ENCODE assay signal across 8 cellular contexts in genomic region chr1:230149751-230150584, GRCh38.
DNase-seq lines count a peak whose midpoint lies in the region; ATAC-seq lines count a peak whose summit lies in the region.

No MANE protein-coding gene starts in this region.

- no peaks in the 10 kb centered on the region for H3K9me3 Mint-ChIP-seq in activated T-cell treated with anti-CD3 and anti-CD28 coated beads, Interleukin-2, amount 50 U/mL, for 72 hours
- no peaks in the 10 kb centered on the region for H3K9me3 Mint-ChIP-seq in stimulated activated naive B cell treated with anti-CD40 and anti-IgM and Interleukin-4, amounts not matched to agents 10 μg/mL and 1 μg/mL and 100 μg/mL, for 72 hours

- no peak overlapping the region for H3K27ac Mint-ChIP-seq in activated T-cell treated with anti-CD3 and anti-CD28 coated beads, Interleukin-2, amount 50 U/mL, for 72 hours
- peak overlapping the region; percentile 95 for H3K27ac Mint-ChIP-seq in stimulated activated naive B cell treated with anti-CD40 and anti-IgM and Interleukin-4, amounts not matched to agents 10 μg/mL and 1 μg/mL and 100 μg/mL, for 72 hours

- ATAC-seq in activated T-cell treated with anti-CD3 and anti-CD28 coated beads, Interleukin-2, amount 50 U/mL, for 72 hours (replicated peaks in 1 of 2) = peak in 1 of 2 donors; percentile 49
- ATAC-seq in HG03060 (IDR thresholded peaks at IDR 0.05; ENCODE audit: low read depth, unreplicated experiment) = peak; percentile 35
- ATAC-seq in stimulated activated naive B cell treated with anti-CD40 and anti-IgM and Interleukin-4, amounts not matched to agents 10 μg/mL and 1 μg/mL and 100 μg/mL, for 72 hours (replicated peaks) = peak; percentile 84

- DNase-seq in activated T-cell treated with anti-CD3 and anti-CD28 coated beads, Interleukin-2, amount 50 U/mL, for 72 hours = no peak
- no peak for DNase-seq in activated T-cell treated with anti-CD3 and anti-CD28 coated beads, Interleukin-2, amount 50 U/mL, for 48 hours
- peak; percentile 94 for DNase-seq in SKM-1 (lab: John Stamatoyannopoulos, UW; ENCODE audit: unreplicated experiment)
- peak; percentile 48 for DNase-seq in stimulated activated naive B cell treated with anti-CD40 and anti-IgM and Interleukin-4, amounts not matched to agents 10 μg/mL and 1 μg/mL and 100 μg/mL, for 72 hours
- no peak for DNase-seq in mesenteric fat pad (ENCODE audit: low spot score)
- DNase-seq in activated gamma-delta T cell (lab: John Stamatoyannopoulos, UW) = no peak
- DNase-seq in activated CD8-positive, alpha-beta memory T cell treated with anti-CD3 and anti-CD28 coated beads, Interleukin-2, amount 50 U/mL, for 4 hours = no peak

- H3K4me1 Mint-ChIP-seq in activated T-cell treated with anti-CD3 and anti-CD28 coated beads, Interleukin-2, amount 50 U/mL, for 72 hours (ENCODE audit: low read depth) = peaks cover 53% of the 10 kb centered on the region
- H3K4me1 Mint-ChIP-seq in stimulated activated naive B cell treated with anti-CD40 and anti-IgM and Interleukin-4, amounts not matched to agents 10 μg/mL and 1 μg/mL and 100 μg/mL, for 72 hours = peaks cover 61 to 82% of the 10 kb centered on the region in 2 donors

- no peaks in the 10 kb centered on the region for H3K36me3 Mint-ChIP-seq in activated T-cell treated with anti-CD3 and anti-CD28 coated beads, Interleukin-2, amount 50 U/mL, for 72 hours (ENCODE audit: insufficient read depth in 2 of 2)
- peaks cover 9 to 22% of the 10 kb centered on the region in 2 donors for H3K36me3 Mint-ChIP-seq in stimulated activated naive B cell treated with anti-CD40 and anti-IgM and Interleukin-4, amounts not matched to agents 10 μg/mL and 1 μg/mL and 100 μg/mL, for 72 hours

- H3K4me3 Mint-ChIP-seq in activated T-cell treated with anti-CD3 and anti-CD28 coated beads, Interleukin-2, amount 50 U/mL, for 72 hours = peak overlapping the region; percentile 39
- H3K4me3 Mint-ChIP-seq in stimulated activated naive B cell treated with anti-CD40 and anti-IgM and Interleukin-4, amounts not matched to agents 10 μg/mL and 1 μg/mL and 100 μg/mL, for 72 hours = peak overlapping the region; percentile 59 to 78

- H3K27me3 Mint-ChIP-seq in activated T-cell treated with anti-CD3 and anti-CD28 coated beads, Interleukin-2, amount 50 U/mL, for 72 hours (ENCODE audit: low read depth) = no peaks in the 10 kb centered on the region
- no peaks in the 10 kb centered on the region for H3K27me3 Mint-ChIP-seq in stimulated activated naive B cell treated with anti-CD40 and anti-IgM and Interleukin-4, amounts not matched to agents 10 μg/mL and 1 μg/mL and 100 μg/mL, for 72 hours

Comparison
In these comparisons a context has a peak if more than half of its experiments do, and no peak if none do; other contexts are left out.
1. DNase-seq: peak in SKM-1 (single experiment) and stimulated activated naive B cell treated with anti-CD40 and anti-IgM and Interleukin-4, amounts not matched to agents 10 μg/mL and 1 μg/mL and 100 μg/mL, for 72 hours (single experiment); none in activated T-cell treated with anti-CD3 and anti-CD28 coated beads, Interleukin-2, amount 50 U/mL, for 72 hours (0 of 2), activated T-cell treated with anti-CD3 and anti-CD28 coated beads, Interleukin-2, amount 50 U/mL, for 48 hours (0 of 2), mesenteric fat pad (single experiment), activated gamma-delta T cell (single experiment) and activated CD8-positive, alpha-beta memory T cell treated with anti-CD3 and anti-CD28 coated beads, Interleukin-2, amount 50 U/mL, for 4 hours (single experiment).